1 cellular context compared by ENCODE assay signal in genomic region chr20:37470190-37470589, GRCh38. TPM values are rescaled to one million over a fixed set of nuclear protein-coding genes. Genes with fewer than 3 reads are reported as not detected.
"Had no signal": no experiment of that assay in that cellular context is flagged by ENCODE, and none has a peak within 500 bp of the region (broad histone marks: within the 10 kb centered on the region; RNA-seq: fewer than 3 reads in every experiment).

No MANE protein-coding gene starts in this region.

RNA-seq across cellular contexts. Expression of gene NNAT, which starts 50.9 kb away (rescaled TPM):
- total RNA-seq: hepatocyte had no signal
